In genomic region chr1:178004926-178005391, GRCh38 we compare ENCODE assay signal across 16 cellular contexts. TPM values are rescaled to one million over a fixed set of nuclear protein-coding genes. Genes with fewer than 3 reads are reported as not detected.
DNase-seq lines count a peak whose midpoint lies in the region; ATAC-seq and TF ChIP-seq lines count a peak whose summit lies in the region.
"Had no signal": no experiment of that assay in that cellular context is flagged by ENCODE, and none has a peak within 500 bp of the region (broad histone marks: within the 10 kb centered on the region; RNA-seq: fewer than 3 reads in every experiment).

No MANE protein-coding gene starts in this region.

- CTCF ChIA-PET in mammary epithelial cell (lab: Charles Lee; ENCODE audit: low non-redundant PET): interaction anchor here (0.6 kb wide), 1 partner anchor 176 kb away, joined by 3 read pairs; no protein-coding TSS in a partner anchor

- in situ Hi-C loops in mammary epithelial cell (cut with MboI; ENCODE audit: low sequenced_read_pairs in 2 of 2): no loop called here

- H3K79me2 ChIP-seq in mammary epithelial cell (ENCODE audit: insufficient read depth, low read length): no peaks in the 10 kb centered on the region
- H3K79me2 ChIP-seq: parathyroid adenoma had no signal

- dilution Hi-C loops in mammary epithelial cell (cut with HindIII; ENCODE audit: low sequenced_read_pairs): no loop called here

- BruUV-seq in mammary epithelial cell (replicated peaks; lab: Mats Ljungman, UMichigan): no TSS peak

- 25% methylated on average over 6 of the region's 6 CpGs for WGBS in mammary epithelial cell (ENCODE audit: low coverage, missing lambda C conversion rate)

- H2AFZ ChIP-seq in mammary epithelial cell (ENCODE audit: low read depth, low read length): peak overlapping the region; percentile 61
- H2AFZ ChIP-seq: parathyroid adenoma had no signal

- intact Hi-C loops in mammary epithelial cell (cut with micrococcal nuclease): no loop called here

- H3K9me3 ChIP-seq in mammary epithelial cell (replicated peaks; ENCODE audit: insufficient read depth, low read length): no peaks in the 10 kb centered on the region
- H3K9me3 ChIP-seq: left lung had no signal

- no peak overlapping the region for H3K27ac Mint-ChIP-seq in activated T-cell treated with anti-CD3 and anti-CD28 coated beads, Interleukin-2, amount 50 U/mL, for 72 hours

- H3K4me1 Mint-ChIP-seq in activated T-cell treated with anti-CD3 and anti-CD28 coated beads, Interleukin-2, amount 50 U/mL, for 72 hours (ENCODE audit: low read depth): no peaks in the 10 kb centered on the region

- ATAC-seq in activated T-cell treated with anti-CD3 and anti-CD28 coated beads, Interleukin-2, amount 50 U/mL, for 72 hours (replicated peaks in 1 of 2): peak; percentile 40 to 70
- ATAC-seq in HG03060 (IDR thresholded peaks at IDR 0.05; ENCODE audit: low read depth, unreplicated experiment) (peak; percentile 71), HG02938 (IDR thresholded peaks at IDR 0.05; ENCODE audit: unreplicated experiment) (no peak)
- no peak for ATAC-seq in activated CD4-positive, CD25-positive, alpha-beta regulatory T cell treated with anti-CD3 and anti-CD28 coated beads, Interleukin-2, amount 50 U/mL, for 24 hours
- ATAC-seq: left lung had no signal

- no peaks in the 10 kb centered on the region for H3K36me3 Mint-ChIP-seq in activated T-cell treated with anti-CD3 and anti-CD28 coated beads, Interleukin-2, amount 50 U/mL, for 72 hours (ENCODE audit: insufficient read depth in 2 of 2)

- no peak overlapping the region for H3K9ac ChIP-seq in mammary epithelial cell (ENCODE audit: insufficient read depth, low read length)
- H3K9ac ChIP-seq: KMS-11, parathyroid adenoma had no signal

- peaks cover 12% of the 10 kb centered on the region for H3K4me1 ChIP-seq in mammary epithelial cell (ENCODE audit: insufficient read depth, low read length)
- H3K4me1 ChIP-seq: left lung, parathyroid adenoma had no signal

- TF ChIP-seq CTCF in mammary epithelial cell (conservative IDR thresholded peaks at IDR 0.05 in 1 of 2, IDR thresholded peaks at IDR 0.05 in 1 of 2; ENCODE audit: extremely low read depth in 1 of 2, insufficient read depth in 1 of 2, low read depth in 1 of 2, low read length in 2 of 2): no peak

- H4K20me1 ChIP-seq in mammary epithelial cell (ENCODE audit: insufficient read depth, low read length): no peaks in the 10 kb centered on the region

- no peak overlapping the region for H3K4me3 ChIP-seq in mammary epithelial cell (replicated peaks in 1 of 3; ENCODE audit: insufficient read depth in 1 of 3, low read depth in 2 of 3, low read length in 3 of 3)
- H3K4me3 ChIP-seq: left lung had no signal

- no peaks in the 10 kb centered on the region for H3K27me3 Mint-ChIP-seq in activated T-cell treated with anti-CD3 and anti-CD28 coated beads, Interleukin-2, amount 50 U/mL, for 72 hours (ENCODE audit: low read depth)

- H3K4me2 ChIP-seq in mammary epithelial cell (ENCODE audit: insufficient read depth, low read depth, low read length): peak overlapping the region; percentile 67
- H3K4me2 ChIP-seq: KMS-11 had no signal

- H3K36me3 ChIP-seq in mammary epithelial cell (ENCODE audit: insufficient read depth, low read length): no peaks in the 10 kb centered on the region
- H3K36me3 ChIP-seq: left lung had no signal

- no peaks in the 10 kb centered on the region for H3K27me3 ChIP-seq in mammary epithelial cell (ENCODE audit: insufficient read depth, low read length)
- H3K27me3 ChIP-seq: left lung had no signal

- peak overlapping the region; percentile 35 for H3K27ac ChIP-seq in mammary epithelial cell (ENCODE audit: insufficient read depth, low read depth, low read length)
- peak overlapping the region; percentile 4 for H3K27ac ChIP-seq in temporal lobe (ENCODE audit: low read depth, low read length)
- H3K27ac ChIP-seq: KMS-11, left lung, parathyroid adenoma had no signal

- DNase-seq in activated T-cell treated with anti-CD3 and anti-CD28 coated beads, Interleukin-2, amount 50 U/mL, for 72 hours: no peak
- DNase-seq in activated T-cell treated with anti-CD3 and anti-CD28 coated beads, Interleukin-2, amount 50 U/mL, for 48 hours: no peak
- DNase-seq in mammary epithelial cell (peak; percentile 67), SKM-1 treated with dmso at 0.1 percent for 144 hours (lab: John Stamatoyannopoulos, UW; ENCODE audit: unreplicated experiment) (no peak)
- DNase-seq: 8988T; activated CD4-positive, CD25-positive, alpha-beta regulatory T cell treated with anti-CD3 and anti-CD28 coated beads, Interleukin-2, amount 50 U/mL, for 72 hours; activated effector memory CD4-positive, alpha-beta T cell treated with anti-CD3 and anti-CD28 coated beads, Interleukin-2, amount 50 U/mL, for 16 hours; left lung; SHP77 treated with DMSO at 0.1 percent for 48 hours had no signal

- no peak overlapping the region for H3K4me3 Mint-ChIP-seq in activated T-cell treated with anti-CD3 and anti-CD28 coated beads, Interleukin-2, amount 50 U/mL, for 72 hours

- H3K9me3 Mint-ChIP-seq in activated T-cell treated with anti-CD3 and anti-CD28 coated beads, Interleukin-2, amount 50 U/mL, for 72 hours: peaks cover 2 to 7% of the 10 kb centered on the region in 2 donors

RNA-seq across cellular contexts. Expression of gene SEC16B, which starts 35.1 kb away (rescaled TPM):
- total RNA-seq in activated T-cell treated with anti-CD3 and anti-CD28 coated beads, Interleukin-2, amount 50 U/mL, for 72 hours: not detected
- under 1 TPM in 1 of 2 donors, not detected in 1; 0.83 TPM for total RNA-seq in mammary epithelial cell
- 0.99 TPM for polyA plus RNA-seq in mammary epithelial cell
- 0.93 TPM for polyA minus RNA-seq in mammary epithelial cell
- 2.5 TPM for total RNA-seq in temporal lobe
- total RNA-seq: frontal cortex had no signal

Comparison
In these comparisons a context has a peak if more than half of its experiments do, and no peak if none do; other contexts are left out.
1. ATAC-seq: peak in activated T-cell treated with anti-CD3 and anti-CD28 coated beads, Interleukin-2, amount 50 U/mL, for 72 hours (2 of 2) and HG03060 (single experiment); none in activated CD4-positive, CD25-positive, alpha-beta regulatory T cell treated with anti-CD3 and anti-CD28 coated beads, Interleukin-2, amount 50 U/mL, for 24 hours (0 of 2) and HG02938 (single experiment).